In the genomic region with DNA sequence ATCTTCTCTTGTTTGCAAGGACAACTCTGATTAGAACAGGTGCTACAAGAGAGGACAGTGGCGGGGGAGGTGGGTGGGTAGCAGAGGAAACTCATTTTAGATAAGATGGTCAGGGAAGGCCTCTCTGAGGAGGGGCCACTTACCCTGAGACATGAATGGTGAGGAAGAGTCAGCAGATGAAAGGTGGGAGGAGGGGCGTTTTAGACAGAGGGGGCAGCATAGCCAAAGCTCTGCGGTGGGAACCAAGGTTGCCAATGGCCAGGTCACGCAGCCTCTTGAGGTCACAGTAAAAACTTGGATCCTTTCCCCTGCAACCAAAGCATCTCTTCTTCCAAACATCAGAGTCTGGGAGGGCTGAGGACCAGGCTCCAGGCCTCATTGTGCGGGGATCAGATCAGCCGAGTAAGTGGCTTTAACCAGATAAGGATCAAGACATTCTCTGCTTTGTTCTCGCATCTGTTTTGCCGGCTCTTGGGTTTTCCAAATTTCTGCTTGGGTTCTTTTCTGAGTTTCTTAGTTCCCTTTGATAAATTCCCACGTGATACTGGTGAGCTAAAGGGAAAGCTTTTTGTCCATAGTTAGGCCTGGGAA, we compare ENCODE assay signal across 28 cellular contexts. TPM values are rescaled to one million over a fixed set of nuclear protein-coding genes. Genes with fewer than 3 reads are reported as not detected.
"Had no signal": no experiment of that assay in that cellular context is flagged by ENCODE, and none has a peak within 500 bp of the region (broad histone marks: within the 10 kb centered on the region; RNA-seq: fewer than 3 reads in every experiment).

No MANE protein-coding gene starts in this region.

- H3K4me2 ChIP-seq: hepatocyte had no signal

- H3K4me3 Mint-ChIP-seq: activated CD8-positive, alpha-beta T cell treated with anti-CD3 and anti-CD28 coated beads, Interleukin-2, amount 10 ng/mL, durations not matched to agents 7 days and 5 days; activated naive CD4-positive, alpha-beta T cell treated with anti-CD3 and anti-CD28 coated beads for 36 hours; activated naive CD8-positive, alpha-beta T cell treated with anti-CD3 and anti-CD28 coated beads for 36 hours; brain; effector memory CD8-positive, alpha-beta T cell; mesothelial cell of epicardium; stimulated activated naive B cell treated with anti-CD40 and anti-IgM and Interleukin-4, amounts not matched to agents 10 μg/mL and 1 μg/mL and 100 μg/mL, for 72 hours; T-helper 17 cell had no signal

- H3K27me3 Mint-ChIP-seq: stimulated activated naive B cell treated with anti-CD40 and anti-IgM and Interleukin-4, amounts not matched to agents 10 μg/mL and 1 μg/mL and 100 μg/mL, for 72 hours had no signal

- H3K4me1 Mint-ChIP-seq: brain had no signal

- DNase-seq: activated CD4-positive, alpha-beta T cell treated with anti-CD3 and anti-CD28 coated beads, Interleukin-2, amount 50 U/mL, for 1 hour; activated CD8-positive, alpha-beta T cell treated with anti-CD3 and anti-CD28 coated beads, Interleukin-2, amount 10 ng/mL, durations not matched to agents 7 days and 5 days; activated effector memory CD4-positive, alpha-beta T cell treated with Interleukin-2 at 50 U/mL for 16 hours; activated naive CD4-positive, alpha-beta T cell treated with anti-CD3 and anti-CD28 coated beads for 36 hours; activated naive CD8-positive, alpha-beta T cell treated with anti-CD3 and anti-CD28 coated beads for 36 hours; cerebellar nuclear complex; colonic mucosa; effector memory CD8-positive, alpha-beta T cell; left colon; naive thymus-derived CD4-positive, alpha-beta T cell; nucleus accumbens; pancreas; right cardiac atrium; stimulated activated CD4-positive, alpha-beta T cell treated with anti-CD3 and anti-CD28 coated beads, Interleukin-15, amount 100 ng/mL, for 24 hours; stimulated activated CD4-positive, alpha-beta T cell treated with anti-CD3 and anti-CD28 coated beads, Interleukin-2, amount 100 ng/mL, for 24 hours; stimulated activated naive B cell treated with anti-CD40 and anti-IgM and Interleukin-4, amounts not matched to agents 10 μg/mL and 1 μg/mL and 100 μg/mL, for 72 hours; stomach; T-helper 17 cell; T1000; thyroid gland; upper lobe of right lung had no signal

- H3K4me1 ChIP-seq: ascending aorta, colonic mucosa had no signal

- H3K36me3 ChIP-seq: ascending aorta, cardiac muscle cell, colonic mucosa, gastroesophageal sphincter, pancreas, stomach, thyroid gland, upper lobe of right lung had no signal

- H3K27ac ChIP-seq: ascending aorta, cardiac muscle cell, colonic mucosa, gastroesophageal sphincter, hepatocyte, pancreas, stomach, thyroid gland, upper lobe of right lung had no signal

- H3K36me3 Mint-ChIP-seq: activated naive CD8-positive, alpha-beta T cell treated with anti-CD3 and anti-CD28 coated beads for 36 hours; brain; mesothelial cell of epicardium; naive thymus-derived CD4-positive, alpha-beta T cell; stimulated activated naive B cell treated with anti-CD40 and anti-IgM and Interleukin-4, amounts not matched to agents 10 μg/mL and 1 μg/mL and 100 μg/mL, for 72 hours had no signal

- H3K79me2 ChIP-seq: hepatocyte had no signal

- H3K27me3 ChIP-seq: ascending aorta, cardiac muscle cell, colonic mucosa, thyroid gland had no signal

- H3K4me3 ChIP-seq: ascending aorta, cardiac muscle cell, colonic mucosa, gastroesophageal sphincter, hepatocyte, pancreas, stomach, thyroid gland, upper lobe of right lung had no signal

- H3K9me3 ChIP-seq: ascending aorta, colonic mucosa, gastroesophageal sphincter, pancreas, stomach, thyroid gland, upper lobe of right lung had no signal

- H3K9me3 Mint-ChIP-seq: activated naive CD4-positive, alpha-beta T cell treated with anti-CD3 and anti-CD28 coated beads for 36 hours; activated naive CD8-positive, alpha-beta T cell treated with anti-CD3 and anti-CD28 coated beads for 36 hours; effector memory CD8-positive, alpha-beta T cell; mesothelial cell of epicardium; stimulated activated naive B cell treated with anti-CD40 and anti-IgM and Interleukin-4, amounts not matched to agents 10 μg/mL and 1 μg/mL and 100 μg/mL, for 72 hours had no signal

- H3K27ac Mint-ChIP-seq: activated CD8-positive, alpha-beta T cell treated with anti-CD3 and anti-CD28 coated beads, Interleukin-2, amount 10 ng/mL, durations not matched to agents 7 days and 5 days; activated naive CD4-positive, alpha-beta T cell treated with anti-CD3 and anti-CD28 coated beads for 36 hours; activated naive CD8-positive, alpha-beta T cell treated with anti-CD3 and anti-CD28 coated beads for 36 hours; brain; effector memory CD8-positive, alpha-beta T cell; mesothelial cell of epicardium; naive thymus-derived CD4-positive, alpha-beta T cell; stimulated activated naive B cell treated with anti-CD40 and anti-IgM and Interleukin-4, amounts not matched to agents 10 μg/mL and 1 μg/mL and 100 μg/mL, for 72 hours had no signal

- H2AFZ ChIP-seq: hepatocyte had no signal

RNA-seq across cellular contexts. Expression of a gene that starts 5.6 kb away (rescaled TPM):
- polyA plus RNA-seq: neural cell had no signal
